8 cellular contexts compared by ENCODE assay signal in genomic region chr16:2475413-2476344, GRCh38. TPM values are rescaled to one million over a fixed set of nuclear protein-coding genes. Genes with fewer than 3 reads are reported as not detected.
DNase-seq lines count a peak whose midpoint lies in the region; ATAC-seq and FAIRE-seq lines count a peak whose summit lies in the region.

No MANE protein-coding gene starts in this region.

- H3K4me2 ChIP-seq in Karpas-422 (ENCODE audit: low read depth, low read length, poor library complexity, severe bottlenecking): peak overlapping the region; percentile 90

- H3K27me3 ChIP-seq in Karpas-422 (ENCODE audit: low read length) (no peaks in the 10 kb centered on the region), small intestine (ENCODE audit: control insufficient read depth in 2 of 2, insufficient read depth in 2 of 2, low read length in 2 of 2) (peaks cover 10% of the 10 kb centered on the region in 2 donors)

- peak; percentile 39 to 44 for ATAC-seq in activated T-cell treated with anti-CD3 and anti-CD28 coated beads, Interleukin-2, amount 50 U/mL, for 72 hours (replicated peaks in 1 of 2)

- H3K9me3 Mint-ChIP-seq in activated T-cell treated with anti-CD3 and anti-CD28 coated beads, Interleukin-2, amount 50 U/mL, for 72 hours: no peaks in the 10 kb centered on the region

- peak overlapping the region; percentile 70 for H3K4me3 Mint-ChIP-seq in activated T-cell treated with anti-CD3 and anti-CD28 coated beads, Interleukin-2, amount 50 U/mL, for 72 hours

- peaks cover 38% of the 10 kb centered on the region for H4K20me1 ChIP-seq in Karpas-422 (ENCODE audit: insufficient read depth, low read depth, low read length)

- H3K9ac ChIP-seq in Karpas-422 (ENCODE audit: low read length): peak overlapping the region; percentile 85

- H3K4me1 ChIP-seq in Karpas-422 (ENCODE audit: low read length) (peaks cover 50% of the 10 kb centered on the region), small intestine (ENCODE audit: control insufficient read depth in 2 of 2, insufficient read depth in 1 of 2, low read depth in 1 of 2, low read length in 1 of 2) (no peaks in the 10 kb centered on the region)

- H3K36me3 ChIP-seq in Karpas-422 (ENCODE audit: insufficient read depth, low read length) (no peaks in the 10 kb centered on the region), small intestine (ENCODE audit: control insufficient read depth in 2 of 2, insufficient read depth in 2 of 2, low read length in 2 of 2) (no peaks in the 10 kb centered on the region)

- peaks cover 7% of the 10 kb centered on the region for H3K27me3 Mint-ChIP-seq in activated T-cell treated with anti-CD3 and anti-CD28 coated beads, Interleukin-2, amount 50 U/mL, for 72 hours (ENCODE audit: low read depth)

- 9 to 12% (median 10%) methylated on average over 49 to 55 of the region's 55 CpGs for WGBS in small intestine, 3 donors

- peaks cover 21% of the 10 kb centered on the region for H3K4me1 Mint-ChIP-seq in activated T-cell treated with anti-CD3 and anti-CD28 coated beads, Interleukin-2, amount 50 U/mL, for 72 hours (ENCODE audit: low read depth)

- H3K27ac ChIP-seq in Karpas-422 (ENCODE audit: low read length) (0 out of 2 replicates have a peak overlapping the region, but pooled peaks have one; percentile 13), small intestine (ENCODE audit: low read depth in 1 of 2, low read length in 1 of 2) (no peak overlapping the region)

- no peak overlapping the region for H2AFZ ChIP-seq in Karpas-422 (ENCODE audit: low read length)

- no peaks in the 10 kb centered on the region for H3K9me2 ChIP-seq in Karpas-422 (replicated peaks; ENCODE audit: insufficient read depth, low read length)

- H3K4me3 ChIP-seq in Karpas-422 (ENCODE audit: low read length) (peak overlapping the region; percentile 82), small intestine (ENCODE audit: low read depth in 1 of 2, low read length in 2 of 2) (peak overlapping the region; percentile 49 to 88)

- no peaks in the 10 kb centered on the region for H3K36me3 Mint-ChIP-seq in activated T-cell treated with anti-CD3 and anti-CD28 coated beads, Interleukin-2, amount 50 U/mL, for 72 hours (ENCODE audit: insufficient read depth in 2 of 2)

- H3K79me2 ChIP-seq in Karpas-422 (ENCODE audit: low read length): peaks cover 54% of the 10 kb centered on the region

- no peak for FAIRE-seq in small intestine (lab: Jason Lieb, UNC)

- H3K9me3 ChIP-seq in Karpas-422 (ENCODE audit: low read length) (no peaks in the 10 kb centered on the region), small intestine (ENCODE audit: control insufficient read depth, low read depth) (no peaks in the 10 kb centered on the region)

- no peak overlapping the region for H3K27ac Mint-ChIP-seq in activated T-cell treated with anti-CD3 and anti-CD28 coated beads, Interleukin-2, amount 50 U/mL, for 72 hours

- DNase-seq in NOMO-1 (lab: John Stamatoyannopoulos, UW; ENCODE audit: unreplicated experiment in 2 of 2) (peak; percentile 21 to 28), NOMO-1 treated with dmso at 0.1 percent for 144 hours (lab: John Stamatoyannopoulos, UW; ENCODE audit: unreplicated experiment) (no peak), Karpas-422 (peak; percentile 79), hepatic stellate cell (ENCODE audit: low spot score) (peak; percentile 41), small intestine (peak; percentile 30), KG1 (lab: John Stamatoyannopoulos, UW) (no peak)
- peak; percentile 35 to 39 for DNase-seq in activated T-cell treated with anti-CD3 and anti-CD28 coated beads, Interleukin-2, amount 50 U/mL, for 72 hours
- no peak for DNase-seq in NK-92 treated with Interleukin-12 subunit alpha and Interleukin-12 subunit beta, amount 100 ng/mL, for 24 hours (lab: John Stamatoyannopoulos, UW)

RNA-seq across cellular contexts. Expression of gene TBC1D24, which starts 0.8 kb away (rescaled TPM):
- 15.8 and 20.5 TPM in 2 replicates for total RNA-seq in Karpas-422 (2014; rRNA removed; shearing (Covaris generic); ENCODE audit: low replicate concordance)
- total RNA-seq in activated T-cell treated with anti-CD3 and anti-CD28 coated beads, Interleukin-2, amount 50 U/mL, for 72 hours: 10 to 100 TPM; 13.6 to 20.4 TPM
- polyA plus RNA-seq in small intestine: 1 to 10 TPM in 2 of 3 donors, under 1 TPM in 1; 0.81 to 4.8 (median 1.6) TPM

RNA-seq across cellular contexts. Expression of gene NTN3, which starts 4.6 kb away (rescaled TPM):
- 0.45 and 0.94 TPM in 2 replicates for total RNA-seq in Karpas-422 (2014; rRNA removed; shearing (Covaris generic); ENCODE audit: low replicate concordance)
- total RNA-seq in activated T-cell treated with anti-CD3 and anti-CD28 coated beads, Interleukin-2, amount 50 U/mL, for 72 hours: not detected
- under 1 TPM in 1 of 3 donors, not detected in 2; 0.04 TPM for polyA plus RNA-seq in small intestine

RNA-seq across cellular contexts. Expression of gene TEDC2, which starts 15.8 kb away (rescaled TPM):
- 6.4 and 27.7 TPM in 2 replicates for total RNA-seq in Karpas-422 (2014; rRNA removed; shearing (Covaris generic); ENCODE audit: low replicate concordance)
- 10 to 100 TPM; 23.0 to 32.7 TPM for total RNA-seq in activated T-cell treated with anti-CD3 and anti-CD28 coated beads, Interleukin-2, amount 50 U/mL, for 72 hours
- polyA plus RNA-seq in small intestine: 1 to 10 TPM in 2 of 3 donors, under 1 TPM in 1; 0.67 to 7.7 (median 1.1) TPM

RNA-seq across cellular contexts. Expression of gene ATP6V0C, which starts 38.1 kb away (rescaled TPM):
- total RNA-seq in Karpas-422 (2014; rRNA removed; shearing (Covaris generic); ENCODE audit: low replicate concordance): 29.4 and 30.2 TPM in 2 replicates
- total RNA-seq in activated T-cell treated with anti-CD3 and anti-CD28 coated beads, Interleukin-2, amount 50 U/mL, for 72 hours: 10 to 100 TPM; 94.2 to 94.8 TPM
- polyA plus RNA-seq in small intestine: 100 to 1,000 TPM in 1 of 3 donors, 10 to 100 TPM in 2; 74.5 to 187 (median 98.1) TPM

RNA-seq across cellular contexts. Expression of gene AMDHD2, which starts 44.5 kb away (rescaled TPM):
- 22.7 and 51.7 TPM in 2 replicates for total RNA-seq in Karpas-422 (2014; rRNA removed; shearing (Covaris generic); ENCODE audit: low replicate concordance)
- 10 to 100 TPM; 28.2 to 33.8 TPM for total RNA-seq in activated T-cell treated with anti-CD3 and anti-CD28 coated beads, Interleukin-2, amount 50 U/mL, for 72 hours
- 10 to 100 TPM; 26.7 to 41.3 (median 30.6) TPM for polyA plus RNA-seq in small intestine

Comparison
In these comparisons a context has a peak if more than half of its experiments do, and no peak if none do; other contexts are left out.
1. DNase-seq: peak in NOMO-1 (2 of 2), Karpas-422 (single experiment), activated T-cell treated with anti-CD3 and anti-CD28 coated beads, Interleukin-2, amount 50 U/mL, for 72 hours (2 of 2), hepatic stellate cell (single experiment) and small intestine (single experiment); none in NOMO-1 treated with dmso at 0.1 percent for 144 hours (single experiment), NK-92 treated with Interleukin-12 subunit alpha and Interleukin-12 subunit beta, amount 100 ng/mL, for 24 hours (single experiment) and KG1 (single experiment).